ENCODE assay signal across 15 cellular contexts in genomic region chr5:122871669-122872068, GRCh38. TPM values are rescaled to one million over a fixed set of nuclear protein-coding genes. Genes with fewer than 3 reads are reported as not detected.
DNase-seq lines count a peak whose midpoint lies in the region; ATAC-seq lines count a peak whose summit lies in the region.
"Had no signal": no experiment of that assay in that cellular context is flagged by ENCODE, and none has a peak within 500 bp of the region (broad histone marks: within the 10 kb centered on the region; RNA-seq: fewer than 3 reads in every experiment).

No MANE protein-coding gene starts in this region.

- ATAC-seq in GM18909 (IDR thresholded peaks at IDR 0.05; ENCODE audit: poor library complexity, unreplicated experiment) = no peak
- ATAC-seq: GM23338 had no signal

- no peak overlapping the region for H3K18ac ChIP-seq in trophoblast cell (ENCODE audit: low read length)

- peaks cover 2 to 9% of the 10 kb centered on the region in 2 experiments for H3K36me3 ChIP-seq in trophoblast cell (ENCODE audit: control insufficient read depth in 1 of 2, insufficient read depth in 2 of 2, low read length in 2 of 2)

- no peaks in the 10 kb centered on the region for H3K9me3 ChIP-seq in trophoblast cell (ENCODE audit: insufficient read depth, low read depth, low read length)

- H3K9ac ChIP-seq in trophoblast cell (ENCODE audit: low read length) = no peak overlapping the region

- no peak overlapping the region for H4K91ac ChIP-seq in trophoblast cell (ENCODE audit: low read depth, low read length)

- no peak overlapping the region for H4K12ac ChIP-seq in trophoblast cell (ENCODE audit: low read depth, low read length)

- no peak overlapping the region for H3K4me3 ChIP-seq in trophoblast cell (ENCODE audit: low read depth, low read length)
- H3K4me3 ChIP-seq: GM23338 had no signal

- no peak overlapping the region for H3K4ac ChIP-seq in trophoblast cell (ENCODE audit: low read depth, low read length)

- H2BK12ac ChIP-seq in trophoblast cell (ENCODE audit: low read length) = no peak overlapping the region

- in situ Hi-C loops in SK-MEL-5 (cut with HindIII; ENCODE audit: low pct_unique_long_range_greater_than_20kb, low sequenced_read_pairs) = no loop called here

- no peak overlapping the region for H2AFZ ChIP-seq in trophoblast cell (ENCODE audit: insufficient read depth, low read length, poor library complexity)
- H2AFZ ChIP-seq: GM23338 had no signal

- H3K79me2 ChIP-seq in trophoblast cell (ENCODE audit: control insufficient read depth, insufficient read depth, low read length, poor library complexity) = peaks cover 2% of the 10 kb centered on the region

- peaks cover 2% of the 10 kb centered on the region for H3K79me1 ChIP-seq in trophoblast cell (ENCODE audit: low read length)

- DNase-seq in EH (ENCODE audit: low read depth) (peak; percentile 73), SK-MEL-5 (ENCODE audit: low read depth, low spot score) (peak; percentile 54), fibroblast of gingiva (ENCODE audit: low read depth) (peak; percentile 58), trophoblast cell (peak; percentile 65 to 91), kidney glomerular epithelial cell (lab: John Stamatoyannopoulos, UW) (no peak)
- DNase-seq in activated naive CD4-positive, alpha-beta T cell treated with Interleukin-2 at 50 U/mL for 16 hours = no peak
- DNase-seq: AML-193, COR-L47, NCI-H1105 treated with DMSO at 0.1 percent for 48 hours, NCI-H187, NCI-H345, NCI-H69, SHP77 had no signal

- H2BK120ac ChIP-seq in trophoblast cell (ENCODE audit: insufficient read depth, low read length, poor library complexity) = no peak overlapping the region

- no peaks in the 10 kb centered on the region for H3K4me1 ChIP-seq in trophoblast cell (ENCODE audit: control insufficient read depth in 1 of 2, insufficient read depth in 2 of 2, low read length in 2 of 2)

- H3K27me3 ChIP-seq in trophoblast cell (ENCODE audit: insufficient read depth, low read length) = no peaks in the 10 kb centered on the region

- no peak overlapping the region for H3K14ac ChIP-seq in trophoblast cell (ENCODE audit: low read length)

- no CpG with 5 or more reads among the region's 7 CpGs for WGBS in trophoblast cell (ENCODE audit: extremely low coverage, insufficient coverage, insufficient read length)

- H3K27ac ChIP-seq in trophoblast cell (ENCODE audit: low read depth, low read length) = no peak overlapping the region

- H4K8ac ChIP-seq in trophoblast cell (ENCODE audit: low read depth, low read length) = no peak overlapping the region

- H3K23ac ChIP-seq in trophoblast cell (ENCODE audit: low read length) = no peak overlapping the region

- no peak overlapping the region for H2AK5ac ChIP-seq in trophoblast cell (ENCODE audit: low read length)

- H3K4me2 ChIP-seq in trophoblast cell (ENCODE audit: low read length) = no peak overlapping the region
- H3K4me2 ChIP-seq: GM23338 had no signal

- H2BK5ac ChIP-seq in trophoblast cell (ENCODE audit: low read depth, low read length, poor library complexity) = no peak overlapping the region

RNA-seq across cellular contexts. Expression of gene SNX24, which starts 26.3 kb away (rescaled TPM):
- total RNA-seq in SK-MEL-5 (2014; rRNA removed; shearing (Covaris generic)) = 12.9 and 18.8 TPM in 2 replicates
- polyA plus RNA-seq in SK-MEL-5 (2015; cell fraction: cytosol; rRNA removed) = 16.4 TPM in 2 replicates
- 8.0 and 19.7 TPM in 2 replicates for polyA plus RNA-seq in SK-MEL-5 (2015; cell fraction: nucleus; rRNA removed)
- 51.4 and 52.7 TPM in 2 replicates for polyA plus RNA-seq in trophoblast cell (2013)

Comparison
In these comparisons a context has a peak if more than half of its experiments do, and no peak if none do; other contexts are left out.
1. DNase-seq: peak in EH (single experiment), SK-MEL-5 (single experiment), fibroblast of gingiva (single experiment) and trophoblast cell (2 of 2); none in activated naive CD4-positive, alpha-beta T cell treated with Interleukin-2 at 50 U/mL for 16 hours (single experiment) and kidney glomerular epithelial cell (single experiment).